Comparison of ENCODE assay signal across 1 cellular context in genomic region chr19:45995715-45996385, GRCh38.
TF ChIP-seq lines count a peak whose summit lies in the region.

No MANE protein-coding gene starts in this region.

TF ChIP-seq in HEK293, 187 proteins besides CTCF, POLR2A, EP300 and RAD21 (continued from another document):
- TF ChIP-seq BCL6B (tag by site-specific recombination; IDR thresholded peaks at IDR 0.05) = 0 out of 2 replicates have a peak, but pooled peaks have one; percentile 25
- TF ChIP-seq, protein P1, sequence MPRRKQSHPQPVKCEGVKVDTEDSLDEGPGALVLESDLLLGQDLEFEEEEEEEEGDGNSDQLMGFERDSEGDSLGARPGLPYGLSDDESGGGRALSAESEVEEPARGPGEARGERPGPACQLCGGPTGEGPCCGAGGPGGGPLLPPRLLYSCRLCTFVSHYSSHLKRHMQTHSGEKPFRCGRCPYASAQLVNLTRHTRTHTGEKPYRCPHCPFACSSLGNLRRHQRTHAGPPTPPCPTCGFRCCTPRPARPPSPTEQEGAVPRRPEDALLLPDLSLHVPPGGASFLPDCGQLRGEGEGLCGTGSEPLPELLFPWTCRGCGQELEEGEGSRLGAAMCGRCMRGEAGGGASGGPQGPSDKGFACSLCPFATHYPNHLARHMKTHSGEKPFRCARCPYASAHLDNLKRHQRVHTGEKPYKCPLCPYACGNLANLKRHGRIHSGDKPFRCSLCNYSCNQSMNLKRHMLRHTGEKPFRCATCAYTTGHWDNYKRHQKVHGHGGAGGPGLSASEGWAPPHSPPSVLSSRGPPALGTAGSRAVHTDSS (tag by site-specific recombination; IDR thresholded peaks at IDR 0.05) = peak; percentile 85
- TF ChIP-seq, protein P2, sequence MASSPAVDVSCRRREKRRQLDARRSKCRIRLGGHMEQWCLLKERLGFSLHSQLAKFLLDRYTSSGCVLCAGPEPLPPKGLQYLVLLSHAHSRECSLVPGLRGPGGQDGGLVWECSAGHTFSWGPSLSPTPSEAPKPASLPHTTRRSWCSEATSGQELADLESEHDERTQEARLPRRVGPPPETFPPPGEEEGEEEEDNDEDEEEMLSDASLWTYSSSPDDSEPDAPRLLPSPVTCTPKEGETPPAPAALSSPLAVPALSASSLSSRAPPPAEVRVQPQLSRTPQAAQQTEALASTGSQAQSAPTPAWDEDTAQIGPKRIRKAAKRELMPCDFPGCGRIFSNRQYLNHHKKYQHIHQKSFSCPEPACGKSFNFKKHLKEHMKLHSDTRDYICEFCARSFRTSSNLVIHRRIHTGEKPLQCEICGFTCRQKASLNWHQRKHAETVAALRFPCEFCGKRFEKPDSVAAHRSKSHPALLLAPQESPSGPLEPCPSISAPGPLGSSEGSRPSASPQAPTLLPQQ (tag by site-specific recombination; IDR thresholded peaks at IDR 0.05) = peak; percentile 43; the same call in 1 of the 2 replicates
- peak; percentile 21; the same call in 1 of the 2 replicates for TF ChIP-seq ZNF501 (tag by site-specific recombination; IDR thresholded peaks at IDR 0.05)
- TF ChIP-seq EGR2 (tag by site-specific recombination; IDR thresholded peaks at IDR 0.05; ENCODE audit: low read depth) = peak; percentile 4; the same call in 1 of the 2 replicates
- 0 out of 2 replicates have a peak, but pooled peaks have one; percentile 10 for TF ChIP-seq ZXDB (tag by site-specific recombination; IDR thresholded peaks at IDR 0.05)
- TF ChIP-seq KLF16 (tag by site-specific recombination; IDR thresholded peaks at IDR 0.05) = 0 out of 2 replicates have a peak, but pooled peaks have one; percentile 2
- 0 out of 2 replicates have a peak, but pooled peaks have one; percentile 8 for TF ChIP-seq ZNF24 (tag by site-specific recombination; IDR thresholded peaks at IDR 0.05)
- TF ChIP-seq ZSCAN30 (tag by site-specific recombination; IDR thresholded peaks at IDR 0.05) = no peak
- 0 out of 2 replicates have a peak, but pooled peaks have one; percentile 22 for TF ChIP-seq ZNF558 (tag by site-specific recombination; IDR thresholded peaks at IDR 0.05)
- 0 out of 2 replicates have a peak, but pooled peaks have one; percentile 2 for TF ChIP-seq ZNF133 (tag by site-specific recombination; IDR thresholded peaks at IDR 0.05)
- peak; percentile 58 for TF ChIP-seq ZNF366 (tag by site-specific recombination; conservative IDR thresholded peaks at IDR 0.05)
- TF ChIP-seq, protein P3, sequence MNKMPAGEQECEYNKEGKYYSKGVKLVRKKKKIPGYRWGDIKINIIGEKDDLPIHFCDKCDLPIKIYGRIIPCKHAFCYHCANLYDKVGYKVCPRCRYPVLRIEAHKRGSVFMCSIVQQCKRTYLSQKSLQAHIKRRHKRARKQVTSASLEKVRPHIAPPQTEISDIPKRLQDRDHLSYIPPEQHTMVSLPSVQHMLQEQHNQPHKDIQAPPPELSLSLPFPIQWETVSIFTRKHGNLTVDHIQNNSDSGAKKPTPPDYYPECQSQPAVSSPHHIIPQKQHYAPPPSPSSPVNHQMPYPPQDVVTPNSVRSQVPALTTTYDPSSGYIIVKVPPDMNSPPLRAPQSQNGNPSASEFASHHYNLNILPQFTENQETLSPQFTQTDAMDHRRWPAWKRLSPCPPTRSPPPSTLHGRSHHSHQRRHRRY (tag by site-specific recombination; IDR thresholded peaks at IDR 0.05) = no peak
- no peak for TF ChIP-seq ZNF416 (tag by site-specific recombination; IDR thresholded peaks at IDR 0.05)
- TF ChIP-seq ZNF266 (tag by site-specific recombination; IDR thresholded peaks at IDR 0.05; ENCODE audit: low read depth) = no peak
- TF ChIP-seq, protein P4, sequence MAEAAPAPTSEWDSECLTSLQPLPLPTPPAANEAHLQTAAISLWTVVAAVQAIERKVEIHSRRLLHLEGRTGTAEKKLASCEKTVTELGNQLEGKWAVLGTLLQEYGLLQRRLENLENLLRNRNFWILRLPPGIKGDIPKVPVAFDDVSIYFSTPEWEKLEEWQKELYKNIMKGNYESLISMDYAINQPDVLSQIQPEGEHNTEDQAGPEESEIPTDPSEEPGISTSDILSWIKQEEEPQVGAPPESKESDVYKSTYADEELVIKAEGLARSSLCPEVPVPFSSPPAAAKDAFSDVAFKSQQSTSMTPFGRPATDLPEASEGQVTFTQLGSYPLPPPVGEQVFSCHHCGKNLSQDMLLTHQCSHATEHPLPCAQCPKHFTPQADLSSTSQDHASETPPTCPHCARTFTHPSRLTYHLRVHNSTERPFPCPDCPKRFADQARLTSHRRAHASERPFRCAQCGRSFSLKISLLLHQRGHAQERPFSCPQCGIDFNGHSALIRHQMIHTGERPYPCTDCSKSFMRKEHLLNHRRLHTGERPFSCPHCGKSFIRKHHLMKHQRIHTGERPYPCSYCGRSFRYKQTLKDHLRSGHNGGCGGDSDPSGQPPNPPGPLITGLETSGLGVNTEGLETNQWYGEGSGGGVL (tag by site-specific recombination; IDR thresholded peaks at IDR 0.05) = peak; percentile 7; the same call in 1 of the 2 replicates
- no peak for TF ChIP-seq ZNF341 (tag by site-specific recombination; IDR thresholded peaks at IDR 0.05; ENCODE audit: low read depth)
- TF ChIP-seq GFI1B (tag by site-specific recombination; IDR thresholded peaks at IDR 0.05) = peak; percentile 70; the same call in 1 of the 2 replicates
- peak; percentile 3; the same call in 1 of the 2 replicates for TF ChIP-seq PRDM1 (tag by site-specific recombination; IDR thresholded peaks at IDR 0.05)
- TF ChIP-seq PRDM4 (tag by site-specific recombination; IDR thresholded peaks at IDR 0.05) = no peak
- TF ChIP-seq PRDM10 (tag by site-specific recombination; IDR thresholded peaks at IDR 0.05) = peak; percentile 91
